8 cellular contexts compared by ENCODE assay signal in the genomic region with DNA sequence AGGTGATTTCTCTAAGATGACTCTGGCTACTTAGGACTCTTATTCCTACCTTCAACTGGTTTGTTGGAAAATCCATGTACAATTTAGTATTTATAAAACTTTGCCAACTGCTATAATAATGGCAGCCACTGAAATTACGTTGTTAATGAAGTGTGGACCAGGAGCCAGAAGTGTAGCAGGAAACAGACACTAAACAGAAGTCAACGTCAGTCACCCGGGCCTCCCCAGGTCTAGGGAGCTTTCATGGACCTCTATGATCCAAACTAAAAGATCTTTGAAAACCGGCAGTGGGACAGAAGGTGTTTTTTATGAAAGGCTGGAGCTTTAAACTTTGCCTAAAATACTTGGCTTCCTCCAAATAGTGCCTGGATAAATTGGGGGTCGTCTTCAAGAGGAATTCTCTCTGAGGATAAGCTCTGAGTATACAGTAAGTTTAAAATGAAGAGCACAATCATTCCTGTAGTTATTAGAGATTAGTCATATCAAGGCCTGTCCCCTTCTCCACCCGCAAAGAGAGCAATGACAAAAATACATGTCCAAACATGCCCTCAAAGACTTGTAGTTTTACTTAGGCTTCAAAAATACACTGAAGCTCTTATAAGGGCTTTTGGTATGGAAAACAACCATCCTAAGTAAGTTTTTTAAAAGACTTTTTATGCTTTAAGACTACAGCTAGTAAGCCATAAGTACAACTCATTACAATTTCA. TPM values are rescaled to one million over a fixed set of nuclear protein-coding genes. Genes with fewer than 3 reads are reported as not detected.
DNase-seq lines count a peak whose midpoint lies in the region; ATAC-seq and TF ChIP-seq lines count a peak whose summit lies in the region.

No MANE protein-coding gene starts in this region.

- WGBS in body of pancreas, 2 donors = 76 to 82% methylated on average over 6 of the region's 6 CpGs
- WGBS in psoas muscle, 3 donors = 61 to 71% (median 62%) methylated on average over 6 of the region's 6 CpGs

- H3K27me3 ChIP-seq in body of pancreas = no peaks in the 10 kb centered on the region
- no peaks in the 10 kb centered on the region for H3K27me3 ChIP-seq in psoas muscle (ENCODE audit: insufficient read depth in 3 of 3, low read length in 2 of 3)

- H3K9me3 ChIP-seq in body of pancreas (no peaks in the 10 kb centered on the region), psoas muscle (no peaks in the 10 kb centered on the region)

- no peaks in the 10 kb centered on the region for H3K36me3 ChIP-seq in body of pancreas (replicated peaks in 1 of 2; ENCODE audit: insufficient read depth in 1 of 2, low read depth in 2 of 2)
- peaks cover 4 to 11% of the 10 kb centered on the region in 2 donors for H3K36me3 ChIP-seq in psoas muscle (ENCODE audit: insufficient read depth in 1 of 2, low read depth in 1 of 2)

- H3K27ac ChIP-seq in body of pancreas (peak overlapping the region in 3 of 4 donors; percentile 40 to 69 (median 41)), psoas muscle (peak overlapping the region; percentile 31)

- H3K4me1 ChIP-seq in body of pancreas = peaks cover 49% of the 10 kb centered on the region
- peaks cover 45% of the 10 kb centered on the region for H3K4me1 ChIP-seq in psoas muscle

- no peak for DNase-seq in body of pancreas
- no peak for DNase-seq in psoas muscle
- no peak for DNase-seq in activated effector memory CD4-positive, alpha-beta T cell treated with anti-CD3 and anti-CD28 coated beads, Interleukin-2, amount 50 U/mL, for 16 hours
- DNase-seq in SK-N-DZ (ENCODE audit: low spot score) = no peak
- no peak for DNase-seq in activated gamma-delta T cell treated with Interleukin-2 at 50 U/mL for 16 hours

- no peak overlapping the region for H3K4me3 ChIP-seq in body of pancreas
- H3K4me3 ChIP-seq in psoas muscle = no peak overlapping the region

- TF ChIP-seq POLR2A in body of pancreas (IDR thresholded peaks at IDR 0.05) = no peak

- TF ChIP-seq CTCF in body of pancreas (IDR thresholded peaks at IDR 0.05) (no peak), psoas muscle (IDR thresholded peaks at IDR 0.05) (no peak)

- ATAC-seq in GM18861 (IDR thresholded peaks at IDR 0.05; ENCODE audit: unreplicated experiment) (peak; percentile 59), HG02981 (IDR thresholded peaks at IDR 0.05; ENCODE audit: unreplicated experiment) (peak; percentile 72), body of pancreas (no peak), psoas muscle (no peak), GM18519 (IDR thresholded peaks at IDR 0.05; ENCODE audit: low FRiP score, unreplicated experiment) (no peak)

- intact Hi-C loops in body of pancreas (cut with DNase I) (no loop called here), psoas muscle (cut with DNase I) (loop anchor here in 1 of 2 donors (5.0 kb wide), 1 partner anchor 37 kb away; a partner anchor contains a TSS)

RNA-seq across cellular contexts. Expression of a gene that starts 34.6 kb away (rescaled TPM):
- total RNA-seq in body of pancreas (10 to 100 TPM in 1 of 2 donors, 1 to 10 TPM in 1; 7.5 to 14.5 TPM), psoas muscle (10 to 100 TPM in 2 of 4 donors, 1 to 10 TPM in 2; 6.8 to 19.6 (median 11.6) TPM)
- polyA plus RNA-seq in psoas muscle = 1 to 10 TPM; 2.2 to 8.7 (median 8.6) TPM
- 4.4 and 7.9 TPM in 2 replicates for polyA plus RNA-seq in SK-N-DZ (2014; cell fraction: cytosol; rRNA removed)
- 5.9 and 6.6 TPM in 2 replicates for polyA plus RNA-seq in SK-N-DZ (2014; cell fraction: nucleus; rRNA removed)

RNA-seq across cellular contexts. Expression of a gene that starts 35.0 kb away (rescaled TPM):
- total RNA-seq in body of pancreas (10 to 100 TPM; 13.5 to 18.9 TPM), psoas muscle (10 to 100 TPM; 27.2 to 47.9 (median 32.7) TPM)
- polyA plus RNA-seq in psoas muscle = 10 to 100 TPM; 33.6 to 54.0 (median 53.8) TPM
- 36.6 and 48.7 TPM in 2 replicates for polyA plus RNA-seq in SK-N-DZ (2014; cell fraction: cytosol; rRNA removed)
- polyA plus RNA-seq in SK-N-DZ (2014; cell fraction: nucleus; rRNA removed) = 22.8 and 33.8 TPM in 2 replicates

RNA-seq across cellular contexts. Expression of a gene that starts 59.2 kb away (rescaled TPM):
- total RNA-seq in body of pancreas (1 to 10 TPM; 2.3 to 3.6 TPM), psoas muscle (1 to 10 TPM in 1 of 4 donors, under 1 TPM in 3; 0.63 to 1.4 (median 0.92) TPM)
- polyA plus RNA-seq in psoas muscle = 1 to 10 TPM; 1.1 to 1.8 (median 1.2) TPM
- polyA plus RNA-seq in SK-N-DZ (2014; cell fraction: cytosol; rRNA removed) = 22.2 and 27.1 TPM in 2 replicates
- polyA plus RNA-seq in SK-N-DZ (2014; cell fraction: nucleus; rRNA removed) = 36.4 and 37.5 TPM in 2 replicates

RNA-seq across cellular contexts. Expression of a gene that starts 59.3 kb away (rescaled TPM):
- total RNA-seq in body of pancreas (10 to 100 TPM; 13.2 to 16.3 TPM), psoas muscle (1 to 10 TPM; 4.2 to 9.5 (median 7.9) TPM)
- polyA plus RNA-seq in psoas muscle = 10 to 100 TPM in 1 of 3 donors, 1 to 10 TPM in 2; 3.6 to 14.9 (median 5.4) TPM
- polyA plus RNA-seq in SK-N-DZ (2014; cell fraction: cytosol; rRNA removed) = 40.2 and 46.3 TPM in 2 replicates
- polyA plus RNA-seq in SK-N-DZ (2014; cell fraction: nucleus; rRNA removed) = 82.9 and 97.6 TPM in 2 replicates

Comparison
In these comparisons a context has a peak if more than half of its experiments do, and no peak if none do; other contexts are left out.
1. ATAC-seq: peak in GM18861 (single experiment) and HG02981 (single experiment); none in body of pancreas (single experiment), psoas muscle (0 of 4) and GM18519 (single experiment).